27 cellular contexts compared by ENCODE assay signal in genomic region chr12:76195920-76196319, GRCh38.
DNase-seq lines count a peak whose midpoint lies in the region; ATAC-seq, FAIRE-seq and TF ChIP-seq lines count a peak whose summit lies in the region.
"Had no signal": no experiment of that assay in that cellular context is flagged by ENCODE, and none has a peak within 500 bp of the region (broad histone marks: within the 10 kb centered on the region; RNA-seq: fewer than 3 reads in every experiment).

No MANE protein-coding gene starts in this region.

- no peaks in the 10 kb centered on the region for H4K20me1 ChIP-seq in PC-3 (ENCODE audit: low read length)
- H4K20me1 ChIP-seq in K562 (replicated peaks; ENCODE audit: control insufficient read depth, insufficient read depth, low read length) = no peaks in the 10 kb centered on the region
- no peaks in the 10 kb centered on the region for H4K20me1 ChIP-seq in neural progenitor cell (ENCODE audit: low read depth)
- H4K20me1 ChIP-seq: BLaER1 had no signal

- H2AFZ ChIP-seq in PC-3 (ENCODE audit: low read length) = no peak overlapping the region
- no peak overlapping the region for H2AFZ ChIP-seq in K562 (ENCODE audit: low read depth, low read length)
- H2AFZ ChIP-seq in neural progenitor cell (replicated peaks) = no peak overlapping the region

- H3K4me1 ChIP-seq in PC-3 (ENCODE audit: insufficient read depth, low read length) = no peaks in the 10 kb centered on the region
- H3K4me1 ChIP-seq in K562 (replicated peaks in 1 of 2; ENCODE audit: control insufficient read depth in 2 of 2, insufficient read depth in 2 of 2, low read length in 2 of 2) = no peaks in the 10 kb centered on the region; a peak in 1 of 5 replicates
- H3K4me1 ChIP-seq in neural progenitor cell = peaks cover under 1% of the 10 kb centered on the region
- H3K4me1 ChIP-seq: BE2C, BLaER1 had no signal

- no peak for FAIRE-seq in K562 (lab: Jason Lieb, UNC)
- FAIRE-seq: A204.1, GM12878, GM12892, GM18507 had no signal

- H3K9me3 ChIP-seq in PC-3 (ENCODE audit: low read length) = peaks cover 25% of the 10 kb centered on the region
- H3K9me3 ChIP-seq in K562 (replicated peaks; ENCODE audit: control insufficient read depth, insufficient read depth, low read depth, low read length) = 0 out of 2 replicates have a peak, but pooled peaks cover 3% of the 10 kb centered on the region
- H3K9me3 ChIP-seq in neural progenitor cell (ENCODE audit: low read depth) = no peaks in the 10 kb centered on the region
- H3K9me3 ChIP-seq: BE2C had no signal

- no peak overlapping the region for H3K27ac Mint-ChIP-seq in neural progenitor cell
- H3K27ac Mint-ChIP-seq: CD4-positive, alpha-beta memory T cell; CD4-positive, CD25-positive, alpha-beta regulatory T cell; CD8-positive, alpha-beta memory T cell had no signal

- no peaks in the 10 kb centered on the region for H3K36me3 Mint-ChIP-seq in neural progenitor cell
- H3K36me3 Mint-ChIP-seq: CD14-positive monocyte; CD4-positive, CD25-positive, alpha-beta regulatory T cell had no signal

- CTCF ChIA-PET in PC-3 (lab: Charles Lee) (no interaction called here), K562 (lab: Yijun Ruan, JAX; ENCODE audit: low intra/inter-chr PET ratio) (interaction anchor here (0.5 kb wide), 1 partner anchor 557 kb away, joined by 3 read pairs; no protein-coding TSS in a partner anchor)

- no peak for TF ChIP-seq POLR2A in K562 (conservative IDR thresholded peaks at IDR 0.05)

- H3K79me2 ChIP-seq in PC-3 (ENCODE audit: low read length) = no peaks in the 10 kb centered on the region
- no peaks in the 10 kb centered on the region for H3K79me2 ChIP-seq in K562 (ENCODE audit: control insufficient read depth, insufficient read depth, low read length)
- no peaks in the 10 kb centered on the region for H3K79me2 ChIP-seq in neural progenitor cell (ENCODE audit: low read depth)

- TF ChIP-seq EP300 in K562 (IDR thresholded peaks at IDR 0.05; ENCODE audit: low read length) = no peak

- H3K4me1 Mint-ChIP-seq in neural progenitor cell = no peaks in the 10 kb centered on the region
- H3K4me1 Mint-ChIP-seq: CD14-positive monocyte; CD4-positive, alpha-beta memory T cell; CD4-positive, CD25-positive, alpha-beta regulatory T cell; CD8-positive, alpha-beta memory T cell had no signal

- no peak for TF ChIP-seq RAD21 in K562 (CRISPR knock-in tag; conservative IDR thresholded peaks at IDR 0.05 in 1 of 2, IDR thresholded peaks at IDR 0.05 in 1 of 2)

- POLR2A ChIA-PET in PC-3 (lab: Charles Lee; ENCODE audit: unreplicated experiment) = no interaction called here
- POLR2A ChIA-PET in K562 (lab: Yijun Ruan, JAX) = no interaction called here

- H3K9me2 ChIP-seq in PC-3 (replicated peaks; ENCODE audit: low read length) = no peaks in the 10 kb centered on the region

- H3F3A ChIP-seq in PC-3 (ENCODE audit: low read length, unreplicated experiment) (no peaks in the 10 kb centered on the region), neural progenitor cell (ENCODE audit: low read depth) (no peaks in the 10 kb centered on the region)

- H3K9me1 ChIP-seq in K562 (ENCODE audit: control insufficient read depth, insufficient read depth, low read length) = no peaks in the 10 kb centered on the region

- no peak overlapping the region for H3K4me3 Mint-ChIP-seq in neural progenitor cell
- H3K4me3 Mint-ChIP-seq: CD14-positive monocyte; CD4-positive, alpha-beta memory T cell; CD4-positive, CD25-positive, alpha-beta regulatory T cell; CD8-positive, alpha-beta memory T cell had no signal

- no peaks in the 10 kb centered on the region for H3K27me3 Mint-ChIP-seq in neural progenitor cell (ENCODE audit: insufficient read depth, low read depth)

- no peak overlapping the region for H3K4me2 ChIP-seq in PC-3 (ENCODE audit: low read length)
- H3K4me2 ChIP-seq in K562 (ENCODE audit: insufficient read depth, low read length) = no peak overlapping the region
- no peak overlapping the region for H3K4me2 ChIP-seq in neural progenitor cell
- H3K4me2 ChIP-seq: BLaER1 had no signal

- BruUV-seq in PC-3 (replicated peaks; lab: Mats Ljungman, UMichigan) (no TSS peak), K562 (replicated peaks; lab: Mats Ljungman, UMichigan) (no TSS peak)

- H3K4me3 ChIP-seq in PC-3 (ENCODE audit: low read length) (no peak overlapping the region), K562 (no peak overlapping the region), neural progenitor cell (no peak overlapping the region)
- H3K4me3 ChIP-seq: BLaER1, GM12878 had no signal

- in situ Hi-C loops in K562 (cut with MboI) = no loop called here

- intact Hi-C loops in PC-3 (cut with micrococcal nuclease) (no loop called here), K562 (cut with micrococcal nuclease) (no loop called here)

- H3K27me3 ChIP-seq in PC-3 (ENCODE audit: low read length) (no peaks in the 10 kb centered on the region), K562 (ENCODE audit: control insufficient read depth in 2 of 2, insufficient read depth in 2 of 2, low read length in 2 of 2) (no peaks in the 10 kb centered on the region; a peak in 1 of 5 replicates), neural progenitor cell (no peaks in the 10 kb centered on the region)
- H3K27me3 ChIP-seq: BLaER1 had no signal

- 67% methylated on average over 1 of the region's 1 CpG for WGBS in K562 (ENCODE audit: insufficient coverage, low coverage, missing lambda C conversion rate)

- H3K9ac ChIP-seq in PC-3 (ENCODE audit: low read length) (no peak overlapping the region), K562 (ENCODE audit: insufficient read depth in 1 of 2, low read depth in 2 of 2, low read length in 2 of 2) (no peak overlapping the region), neural progenitor cell (no peak overlapping the region)
- H3K9ac ChIP-seq: BLaER1 had no signal

- H3K36me3 ChIP-seq in PC-3 (ENCODE audit: low read depth, low read length) = no peaks in the 10 kb centered on the region
- H3K36me3 ChIP-seq in K562 (ENCODE audit: control insufficient read depth, insufficient read depth, low read length) = no peaks in the 10 kb centered on the region
- no peaks in the 10 kb centered on the region for H3K36me3 ChIP-seq in neural progenitor cell
- H3K36me3 ChIP-seq: BE2C, BLaER1 had no signal

- H3K9me3 Mint-ChIP-seq in neural progenitor cell = peaks cover 22% of the 10 kb centered on the region

- H3K27ac ChIP-seq in PC-3 (ENCODE audit: low read length) = no peak overlapping the region
- no peak overlapping the region for H3K27ac ChIP-seq in K562 (ENCODE audit: extremely low read depth, low read depth, low read length)
- no peak overlapping the region for H3K27ac ChIP-seq in neural progenitor cell
- H3K27ac ChIP-seq: BLaER1 had no signal

- TF ChIP-seq CTCF in PC-3 (conservative IDR thresholded peaks at IDR 0.05; ENCODE audit: low read depth, low read length) (no peak), K562 (IDR thresholded peaks at IDR 0.05 in 2 of 3, conservative IDR thresholded peaks at IDR 0.05 in 1 of 3; ENCODE audit: insufficient read depth in 2 of 3, low read depth in 1 of 3, low read length in 3 of 3) (no peak), neural progenitor cell (IDR thresholded peaks at IDR 0.05) (no peak)

- ATAC-seq in PC-3 (no peak), K562 (no peak), GM21619 (IDR thresholded peaks at IDR 0.05; ENCODE audit: unreplicated experiment) (no peak)
- ATAC-seq: GM12878 had no signal

- peak; percentile 14 for DNase-seq in PC-3
- no peak for DNase-seq in K562 (ENCODE audit: extremely low read depth in 1 of 4, low spot score in 3 of 4)
- DNase-seq in kidney tubule cell (ENCODE audit: low spot score) = peak; percentile 45
- no peak for DNase-seq in HCEC 1CT
- no peak for DNase-seq in neural progenitor cell (ENCODE audit: low spot score)
- DNase-seq: 8988T; ACHN; BE2C; C1 segment of cervical spinal cord; CD4-positive, alpha-beta memory T cell; CD4-positive, CD25-positive, alpha-beta regulatory T cell; CD8-positive, alpha-beta memory T cell; COR-L47; DMS 273 treated with DMSO at 0.1 percent for 48 hours; DMS153; DMS53; DMS79; DND-41; EL; GDM1 had no signal

TF ChIP-seq in K562, 482 proteins besides CTCF, POLR2A, EP300 and RAD21 (continues in another document):
- TF ChIP-seq SNAPC5 (CRISPR knock-in tag; IDR thresholded peaks at IDR 0.05) (no peak), NR1H2 (CRISPR knock-in tag; IDR thresholded peaks at IDR 0.05) (no peak), E2F1 (CRISPR knock-in tag; IDR thresholded peaks at IDR 0.05) (no peak), ZNF668 (CRISPR knock-in tag; IDR thresholded peaks at IDR 0.05) (no peak), FOXA3 (CRISPR knock-in tag; conservative IDR thresholded peaks at IDR 0.05 in 1 of 2, IDR thresholded peaks at IDR 0.05 in 1 of 2) (no peak), ZNF23 (CRISPR knock-in tag; IDR thresholded peaks at IDR 0.05) (no peak), SRSF9 (IDR thresholded peaks at IDR 0.05; ENCODE audit: borderline replicate concordance, low read depth, low read length) (no peak), CBX1 (IDR thresholded peaks at IDR 0.05; ENCODE audit: low read depth) (no peak), ZNF764 (CRISPR knock-in tag; IDR thresholded peaks at IDR 0.05; ENCODE audit: low read depth) (no peak), NFXL1 (CRISPR knock-in tag; IDR thresholded peaks at IDR 0.05) (no peak), HOXB6 (CRISPR knock-in tag; IDR thresholded peaks at IDR 0.05; ENCODE audit: borderline replicate concordance) (no peak), DDX20 (tag; IDR thresholded peaks at IDR 0.05; ENCODE audit: low read depth) (0 out of 2 replicates have a peak, but pooled peaks have one; percentile 46), KDM1A (IDR thresholded peaks at IDR 0.05) (no peak), XRCC4 (IDR thresholded peaks at IDR 0.05; ENCODE audit: extremely low read depth, insufficient read depth, insufficient read length) (no peak), CBX8 (IDR thresholded peaks at IDR 0.05; ENCODE audit: borderline replicate concordance, extremely low read depth, low read depth, low read length, poor library complexity, severe bottlenecking) (no peak), JUN (IDR thresholded peaks at IDR 0.05; ENCODE audit: borderline replicate concordance, low read depth, low read length) (no peak), JUN (CRISPR knock-in tag; IDR thresholded peaks at IDR 0.05; ENCODE audit: borderline replicate concordance) (no peak)

Comparison
In these comparisons a context has a peak if more than half of its experiments do, and no peak if none do; other contexts are left out.
1. DNase-seq: peak in PC-3 (single experiment) and kidney tubule cell (single experiment); none in K562 (0 of 4), HCEC 1CT (single experiment) and neural progenitor cell (single experiment).